Comparison of ENCODE assay signal across 16 cellular contexts in the genomic region with DNA sequence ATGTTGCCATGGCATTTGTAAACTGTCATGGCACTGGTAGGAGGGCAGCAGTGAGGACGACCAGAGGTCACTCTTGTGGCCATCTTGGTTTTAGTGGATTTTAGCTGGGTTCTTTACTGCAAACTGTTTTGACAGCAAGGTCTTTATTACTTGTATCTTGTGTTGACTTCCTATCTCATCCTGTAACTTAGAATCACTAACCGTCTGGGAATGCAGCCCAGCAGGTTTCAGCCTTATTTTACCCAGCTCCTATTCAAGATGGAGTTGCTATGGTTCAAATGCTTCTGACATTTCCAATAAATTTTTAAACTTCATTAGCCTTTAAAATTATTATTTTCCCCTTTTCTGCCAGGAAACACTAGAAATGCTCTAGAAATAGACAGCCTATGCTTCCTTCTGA.
DNase-seq lines count a peak whose midpoint lies in the region; ATAC-seq, FAIRE-seq and TF ChIP-seq lines count a peak whose summit lies in the region.
"Had no signal": no experiment of that assay in that cellular context is flagged by ENCODE, and none has a peak within 500 bp of the region (broad histone marks: within the 10 kb centered on the region; RNA-seq: fewer than 3 reads in every experiment).

No MANE protein-coding gene starts in this region.

- CTCF ChIA-PET in PC-3 (lab: Charles Lee), result no interaction called here

- H3K9me3 ChIP-seq in PC-3 (ENCODE audit: low read length) (no peaks in the 10 kb centered on the region), smooth muscle cell (replicated peaks; ENCODE audit: low read depth) (no peaks in the 10 kb centered on the region)
- H3K9me3 ChIP-seq: BLaER1 treated with 17β-estradiol and CSF1 and Interleukin-3, amounts not matched to agents 10 nM and 100 nM had no signal

- H3K4me3 ChIP-seq in PC-3 (ENCODE audit: low read length) (no peak overlapping the region), bronchial epithelial cell (ENCODE audit: low read depth, low read length) (no peak overlapping the region), smooth muscle cell (no peak overlapping the region)
- H3K4me3 ChIP-seq: BLaER1 treated with 17β-estradiol and CSF1 and Interleukin-3, amounts not matched to agents 10 nM and 100 nM had no signal

- H3F3A ChIP-seq in PC-3 (ENCODE audit: low read length, unreplicated experiment), result no peaks in the 10 kb centered on the region
- no peaks in the 10 kb centered on the region for H3F3A ChIP-seq in smooth muscle cell (ENCODE audit: low read depth)

- H3K9me2 ChIP-seq in PC-3 (replicated peaks; ENCODE audit: low read length), result no peaks in the 10 kb centered on the region

- H3K9ac ChIP-seq in PC-3 (ENCODE audit: low read length), result no peak overlapping the region
- H3K9ac ChIP-seq in smooth muscle cell (ENCODE audit: low read depth), result no peak overlapping the region
- H3K9ac ChIP-seq: BLaER1 treated with 17β-estradiol and CSF1 and Interleukin-3, amounts not matched to agents 10 nM and 100 nM had no signal

- ATAC-seq in PC-3 (no peak), HG02678 (IDR thresholded peaks at IDR 0.05; ENCODE audit: unreplicated experiment) (no peak), GM18867 (IDR thresholded peaks at IDR 0.05; ENCODE audit: unreplicated experiment) (no peak)
- ATAC-seq: CD8-positive, alpha-beta T cell; HCT116 had no signal

- DNase-seq in PC-3 (peak; percentile 9), bronchial epithelial cell (ENCODE audit: low read depth) (peak; percentile 63), kidney tubule cell (ENCODE audit: low spot score) (peak; percentile 1), smooth muscle cell (lab: John Stamatoyannopoulos, UW; ENCODE audit: unreplicated experiment) (no peak)
- DNase-seq: Calu3; CD8-positive, alpha-beta T cell; DMS79 treated with DMSO at 0.1 percent for 48 hours; GF-D8; GOT3; H7; HFFc6 had no signal

- intact Hi-C loops in PC-3 (cut with micrococcal nuclease), result no loop called here

- H3K27ac ChIP-seq in PC-3 (ENCODE audit: low read length) (no peak overlapping the region), smooth muscle cell (ENCODE audit: low read depth) (peak overlapping the region; percentile 58)
- H3K27ac ChIP-seq: BLaER1 treated with 17β-estradiol and CSF1 and Interleukin-3, amounts not matched to agents 10 nM and 100 nM had no signal

- POLR2A ChIA-PET in PC-3 (lab: Charles Lee; ENCODE audit: unreplicated experiment), result no interaction called here

- H3K4me1 ChIP-seq in PC-3 (ENCODE audit: insufficient read depth, low read length) (no peaks in the 10 kb centered on the region), smooth muscle cell (ENCODE audit: low read depth) (no peaks in the 10 kb centered on the region)
- H3K4me1 ChIP-seq: BLaER1 treated with 17β-estradiol and CSF1 and Interleukin-3, amounts not matched to agents 10 nM and 100 nM had no signal

- BruUV-seq in PC-3 (replicated peaks; lab: Mats Ljungman, UMichigan), result no TSS peak

- H3K36me3 ChIP-seq in PC-3 (ENCODE audit: low read depth, low read length) (no peaks in the 10 kb centered on the region), bronchial epithelial cell (ENCODE audit: control insufficient read depth, insufficient read depth, low read length) (no peaks in the 10 kb centered on the region), smooth muscle cell (ENCODE audit: low read depth) (no peaks in the 10 kb centered on the region)
- H3K36me3 ChIP-seq: BLaER1 treated with 17β-estradiol and CSF1 and Interleukin-3, amounts not matched to agents 10 nM and 100 nM had no signal

- TF ChIP-seq CTCF in PC-3 (conservative IDR thresholded peaks at IDR 0.05; ENCODE audit: low read depth, low read length) (no peak), bronchial epithelial cell (IDR thresholded peaks at IDR 0.05; ENCODE audit: insufficient read depth, low read length, severe bottlenecking) (no peak), smooth muscle cell (IDR thresholded peaks at IDR 0.05; ENCODE audit: borderline replicate concordance, insufficient read depth, poor library complexity, severe bottlenecking) (no peak)

- H3K27me3 ChIP-seq in PC-3 (ENCODE audit: low read length) (no peaks in the 10 kb centered on the region), bronchial epithelial cell (ENCODE audit: control insufficient read depth, insufficient read depth, low read length) (no peaks in the 10 kb centered on the region), smooth muscle cell (ENCODE audit: low read depth) (no peaks in the 10 kb centered on the region)
- H3K27me3 ChIP-seq: BLaER1 treated with 17β-estradiol and CSF1 and Interleukin-3, amounts not matched to agents 10 nM and 100 nM had no signal

- no peak for FAIRE-seq in bronchial epithelial cell (lab: Jason Lieb, UNC)
- FAIRE-seq: HTR-8/SVneo had no signal

- WGBS in smooth muscle cell (ENCODE audit: low lambda C conversion rate), result 54% methylated on average over 2 of the region's 2 CpGs

- H3K4me2 ChIP-seq in PC-3 (ENCODE audit: low read length) (no peak overlapping the region), smooth muscle cell (no peak overlapping the region)
- H3K4me2 ChIP-seq: BLaER1 treated with 17β-estradiol and CSF1 and Interleukin-3, amounts not matched to agents 10 nM and 100 nM had no signal

- no peaks in the 10 kb centered on the region for H4K20me1 ChIP-seq in PC-3 (ENCODE audit: low read length)
- no peaks in the 10 kb centered on the region for H4K20me1 ChIP-seq in smooth muscle cell (ENCODE audit: low read depth)
- H4K20me1 ChIP-seq: BLaER1 treated with 17β-estradiol and CSF1 and Interleukin-3, amounts not matched to agents 10 nM and 100 nM had no signal

- H2AFZ ChIP-seq in PC-3 (ENCODE audit: low read length) (no peak overlapping the region), smooth muscle cell (ENCODE audit: low read depth) (no peak overlapping the region)

- H3K79me2 ChIP-seq in PC-3 (ENCODE audit: low read length) (no peaks in the 10 kb centered on the region), smooth muscle cell (ENCODE audit: low read depth) (no peaks in the 10 kb centered on the region)
